14 cellular contexts compared by ENCODE assay signal in genomic region chr1:117608758-117609157, GRCh38. TPM values are rescaled to one million over a fixed set of nuclear protein-coding genes. Genes with fewer than 3 reads are reported as not detected.
DNase-seq lines count a peak whose midpoint lies in the region; ATAC-seq and TF ChIP-seq lines count a peak whose summit lies in the region.
"Had no signal": no experiment of that assay in that cellular context is flagged by ENCODE, and none has a peak within 500 bp of the region (broad histone marks: within the 10 kb centered on the region; RNA-seq: fewer than 3 reads in every experiment).

No MANE protein-coding gene starts in this region.

- ATAC-seq in Right ventricle myocardium inferior: no peak
- no peak for ATAC-seq in activated CD8-positive, alpha-beta T cell treated with anti-CD3 and anti-CD28 coated beads for 36 hours
- ATAC-seq in naive thymus-derived CD8-positive, alpha-beta T cell: no peak
- ATAC-seq in HG03432 (IDR thresholded peaks at IDR 0.05; ENCODE audit: unreplicated experiment): no peak

- H3K27me3 Mint-ChIP-seq in activated CD8-positive, alpha-beta T cell treated with anti-CD3 and anti-CD28 coated beads for 36 hours: peaks cover 20% of the 10 kb centered on the region
- peaks cover 0 to 7% (median 5%) of the 10 kb centered on the region in 5 donors for H3K27me3 Mint-ChIP-seq in naive thymus-derived CD8-positive, alpha-beta T cell
- H3K27me3 Mint-ChIP-seq in HFFc6 (ENCODE audit: insufficient read depth): peaks cover 1% of the 10 kb centered on the region
- H3K27me3 Mint-ChIP-seq: activated T-cell treated with anti-CD3 and anti-CD28 coated beads, Interleukin-2, amount 50 U/mL, for 24 hours had no signal

- no peak overlapping the region for H3K27ac Mint-ChIP-seq in activated CD8-positive, alpha-beta T cell treated with anti-CD3 and anti-CD28 coated beads for 36 hours
- peak overlapping the region in 3 of 10 donors; percentile 19 to 99 (median 61) for H3K27ac Mint-ChIP-seq in naive thymus-derived CD8-positive, alpha-beta T cell
- H3K27ac Mint-ChIP-seq in HFFc6: no peak overlapping the region
- H3K27ac Mint-ChIP-seq: activated T-cell treated with anti-CD3 and anti-CD28 coated beads, Interleukin-2, amount 50 U/mL, for 24 hours; brain had no signal

- H3K4me3 Mint-ChIP-seq in activated CD8-positive, alpha-beta T cell treated with anti-CD3 and anti-CD28 coated beads for 36 hours: peak overlapping the region; percentile 84
- peak overlapping the region in 6 of 10 donors; percentile 23 to 99 (median 74) for H3K4me3 Mint-ChIP-seq in naive thymus-derived CD8-positive, alpha-beta T cell
- H3K4me3 Mint-ChIP-seq in HFFc6: no peak overlapping the region

- TF ChIP-seq CTCF in right atrium auricular region (IDR thresholded peaks at IDR 0.05) (no peak), HFFc6 (IDR thresholded peaks at IDR 0.05) (no peak), esophagus squamous epithelium (IDR thresholded peaks at IDR 0.05) (no peak)
- no peak for TF ChIP-seq CTCF in activated CD8-positive, alpha-beta T cell treated with anti-CD3 and anti-CD28 coated beads for 36 hours (IDR thresholded peaks at IDR 0.05)

- intact Hi-C loops in Right ventricle myocardium inferior (cut with DNase I) (loop anchor here (1.0 to 5.0 kb wide), 2 partner anchors 69 to 144 kb away; no protein-coding TSS in a partner anchor), esophagus squamous epithelium (cut with DNase I) (no loop called here)
- intact Hi-C loops in activated CD8-positive, alpha-beta T cell treated with anti-CD3 and anti-CD28 coated beads for 36 hours (cut with micrococcal nuclease): loop anchor here (10.0 kb wide), 1 partner anchor 74 kb away; no protein-coding TSS in a partner anchor

- H3K9me3 ChIP-seq in right atrium auricular region (no peaks in the 10 kb centered on the region), esophagus squamous epithelium (no peaks in the 10 kb centered on the region)

- POLR2A ChIA-PET in activated CD8-positive, alpha-beta T cell treated with anti-CD3 and anti-CD28 coated beads for 36 hours (lab: Charles Lee): interaction anchor here (1.4 to 2.5 kb wide), 2 partner anchors 41 to 56 kb away, joined by 4 to 8 read pairs; no protein-coding TSS in a partner anchor
- POLR2A ChIA-PET in naive thymus-derived CD8-positive, alpha-beta T cell (lab: Charles Lee): interaction anchor here (0.6 to 3.4 kb wide), 4 partner anchors 22 to 66 kb away, joined by 3 to 37 read pairs (median 10); no protein-coding TSS in a partner anchor

- no peak for DNase-seq in right atrium auricular region (ENCODE audit: low spot score)
- no peak for DNase-seq in Right ventricle myocardium inferior (ENCODE audit: missing footprints)
- no peak for DNase-seq in activated CD8-positive, alpha-beta T cell treated with anti-CD3 and anti-CD28 coated beads for 36 hours
- DNase-seq in naive thymus-derived CD8-positive, alpha-beta T cell: no peak
- no peak for DNase-seq in HFFc6
- DNase-seq in esophagus squamous epithelium (lab: John Stamatoyannopoulos, UW): no peak
- no peak for DNase-seq in hippocampal formation (lab: John Stamatoyannopoulos, UW)
- DNase-seq: activated T-cell treated with anti-CD3 and anti-CD28 coated beads, Interleukin-2, amount 50 U/mL, for 24 hours; NCI-H82; SHP77 treated with DMSO at 0.1 percent for 48 hours; stimulated activated CD4-positive, alpha-beta T cell treated with anti-CD3 and anti-CD28 coated beads, Interleukin-15, amount 100 ng/mL, for 24 hours had no signal

- H3K27ac ChIP-seq in right atrium auricular region (peak overlapping the region; percentile 84 to 89), esophagus squamous epithelium (peak overlapping the region in 1 of 4 donors; percentile 22)

- H3K4me3 ChIP-seq in right atrium auricular region (peak overlapping the region in 1 of 2 donors; percentile 5), esophagus squamous epithelium (peak overlapping the region in 1 of 4 donors; percentile 40)

- CTCF ChIA-PET in activated CD8-positive, alpha-beta T cell treated with anti-CD3 and anti-CD28 coated beads for 36 hours (lab: Charles Lee): interaction anchor here (0.7 to 3.7 kb wide), 10 partner anchors 12 to 287 kb away, joined by 3 to 30 read pairs (median 3); no protein-coding TSS in a partner anchor

- H3K36me3 ChIP-seq in right atrium auricular region (no peaks in the 10 kb centered on the region), esophagus squamous epithelium (no peaks in the 10 kb centered on the region)

- WGBS in esophagus squamous epithelium, 2 donors: 71 to 74% methylated on average over 1 of the region's 1 CpG

- H3K36me3 Mint-ChIP-seq in activated CD8-positive, alpha-beta T cell treated with anti-CD3 and anti-CD28 coated beads for 36 hours (ENCODE audit: low read depth): peaks cover 14% of the 10 kb centered on the region
- H3K36me3 Mint-ChIP-seq in naive thymus-derived CD8-positive, alpha-beta T cell: peaks cover 0 to 4% (median 2%) of the 10 kb centered on the region in 3 donors
- no peaks in the 10 kb centered on the region for H3K36me3 Mint-ChIP-seq in HFFc6 (ENCODE audit: low read depth)
- H3K36me3 Mint-ChIP-seq: brain had no signal

- peaks cover 49% of the 10 kb centered on the region for H3K4me1 Mint-ChIP-seq in activated CD8-positive, alpha-beta T cell treated with anti-CD3 and anti-CD28 coated beads for 36 hours (ENCODE audit: low read depth)
- H3K4me1 Mint-ChIP-seq in naive thymus-derived CD8-positive, alpha-beta T cell: peaks cover 18 to 71% (median 32%) of the 10 kb centered on the region in 4 donors
- H3K4me1 Mint-ChIP-seq in HFFc6 (ENCODE audit: low read depth): peaks cover 32% of the 10 kb centered on the region

- peaks cover 0 to 70% of the 10 kb centered on the region in 2 donors for H3K4me1 ChIP-seq in right atrium auricular region
- H3K4me1 ChIP-seq in esophagus squamous epithelium: peaks cover 0 to 67% (median 4%) of the 10 kb centered on the region in 3 donors

- H3K9me3 Mint-ChIP-seq in activated CD8-positive, alpha-beta T cell treated with anti-CD3 and anti-CD28 coated beads for 36 hours: no peaks in the 10 kb centered on the region
- no peaks in the 10 kb centered on the region for H3K9me3 Mint-ChIP-seq in naive thymus-derived CD8-positive, alpha-beta T cell
- no peaks in the 10 kb centered on the region for H3K9me3 Mint-ChIP-seq in HFFc6
- H3K9me3 Mint-ChIP-seq: activated T-cell treated with anti-CD3 and anti-CD28 coated beads, Interleukin-2, amount 50 U/mL, for 24 hours had no signal

- H3K27me3 ChIP-seq in right atrium auricular region (no peaks in the 10 kb centered on the region), esophagus squamous epithelium (peaks cover 0 to 39% (median 0%) of the 10 kb centered on the region in 4 donors)

- no peak for TF ChIP-seq POLR2A in esophagus squamous epithelium (IDR thresholded peaks at IDR 0.05)

RNA-seq across cellular contexts. Expression of gene TENT5C, which starts 2.9 kb away (rescaled TPM):
- total RNA-seq in right atrium auricular region: 10 to 100 TPM; 17.0 to 20.1 TPM
- total RNA-seq in Right ventricle myocardium inferior: 18.7 TPM
- total RNA-seq in activated CD8-positive, alpha-beta T cell treated with anti-CD3 and anti-CD28 coated beads for 36 hours: 10 to 100 TPM; 13.1 to 13.6 TPM
- 1 to 10 TPM; 4.9 to 5.4 TPM for total RNA-seq in naive thymus-derived CD8-positive, alpha-beta T cell
- 10 to 100 TPM in 1 of 3 donors, under 1 TPM in 2; 0.19 to 16.2 (median 0.36) TPM for polyA plus RNA-seq in naive thymus-derived CD8-positive, alpha-beta T cell
- under 1 TPM; 0.47 to 0.91 (median 0.75) TPM for total RNA-seq in HFFc6 (2021; fragmentation: NEBNext Ultra II Directional; extraction: Animal tissue kit (Norgen Biotek cat#: 25700))
- total RNA-seq in esophagus squamous epithelium: 1 to 10 TPM in 2 of 4 donors, under 1 TPM in 2; 0.27 to 2.8 (median 1.3) TPM
- total RNA-seq: LHCN-M2 had no signal
